In the genomic region with DNA sequence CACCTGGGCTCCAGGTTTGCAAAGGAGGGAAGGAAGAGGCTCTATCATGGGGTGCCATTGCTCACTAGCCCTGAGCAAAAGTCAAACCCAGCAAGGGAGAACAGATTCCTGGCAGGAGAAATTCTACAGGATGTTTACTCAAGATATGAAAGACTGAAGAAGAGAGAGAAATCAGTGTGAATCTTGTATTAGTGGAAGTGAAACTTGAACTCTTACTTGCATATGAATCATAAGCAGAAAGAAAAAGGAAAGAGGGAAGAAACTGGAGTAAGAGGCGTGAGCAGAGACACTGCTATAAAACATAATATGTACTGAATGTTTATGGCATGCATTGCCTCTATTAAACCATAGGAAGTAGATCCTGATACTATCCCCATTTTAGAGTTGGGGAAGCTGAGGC, we compare ENCODE assay signal across 11 cellular contexts.
DNase-seq lines count a peak whose midpoint lies in the region; ATAC-seq and TF ChIP-seq lines count a peak whose summit lies in the region.
"Had no signal": no experiment of that assay in that cellular context is flagged by ENCODE, and none has a peak within 500 bp of the region (broad histone marks: within the 10 kb centered on the region; RNA-seq: fewer than 3 reads in every experiment).

No MANE protein-coding gene starts in this region.

- H3K4me1 ChIP-seq in OCI-LY3 (ENCODE audit: low read length) (peaks cover 20% of the 10 kb centered on the region), HAP-1 (no peaks in the 10 kb centered on the region)

- no peak for TF ChIP-seq POLR2A in erythroblast (IDR thresholded peaks at IDR 0.05; ENCODE audit: low read length)

- no peaks in the 10 kb centered on the region for H3K9me3 ChIP-seq in OCI-LY3 (ENCODE audit: insufficient read depth, low read length)
- no peaks in the 10 kb centered on the region for H3K9me3 ChIP-seq in HAP-1

- no peaks in the 10 kb centered on the region for H3K79me2 ChIP-seq in OCI-LY3 (ENCODE audit: low read length)

- ATAC-seq in GM19452 (IDR thresholded peaks at IDR 0.05; ENCODE audit: unreplicated experiment) (peak; percentile 86), HG03045 (IDR thresholded peaks at IDR 0.05; ENCODE audit: unreplicated experiment) (peak; percentile 85)

- in situ Hi-C loops in HAP-1 (cut with MboI; ENCODE audit: low sequenced_read_pairs) = loop anchor here (10.0 kb wide), 1 partner anchor 346 kb away; no protein-coding TSS in a partner anchor

- peak overlapping the region; percentile 47 for H3K27ac ChIP-seq in OCI-LY3 (ENCODE audit: low read length)

- peak; percentile 41 for DNase-seq in CD1c-positive myeloid dendritic cell (ENCODE audit: extremely low spot score)
- no peak for DNase-seq in erythroblast (lab: John Stamatoyannopoulos, UW)
- DNase-seq in HAP-1 (ENCODE audit: low spot score in 2 of 2) = no peak
- no peak for DNase-seq in activated T-cell treated with anti-CD3 and anti-CD28 coated beads, Interleukin-2, amount 50 U/mL, for 1 hour
- no peak for DNase-seq in HT-29 (ENCODE audit: low spot score)
- DNase-seq: central memory CD4-positive, alpha-beta T cell; islet precursor cell; substantia nigra had no signal

- no peaks in the 10 kb centered on the region for H3K27me3 ChIP-seq in OCI-LY3 (ENCODE audit: low read depth, low read length)
- H3K27me3 ChIP-seq in HAP-1 (ENCODE audit: low read depth) = no peaks in the 10 kb centered on the region

- H4K20me1 ChIP-seq in OCI-LY3 (ENCODE audit: insufficient read depth, low read length) = peaks cover 8% of the 10 kb centered on the region

- H3K36me3 ChIP-seq in OCI-LY3 (replicated peaks; ENCODE audit: low read depth, low read length) = no peaks in the 10 kb centered on the region
- no peaks in the 10 kb centered on the region for H3K36me3 ChIP-seq in HAP-1 (replicated peaks)

- no peak overlapping the region for H3K9ac ChIP-seq in OCI-LY3 (ENCODE audit: low read length)

- peak overlapping the region; percentile 64 for H3K4me3 ChIP-seq in OCI-LY3 (ENCODE audit: low read length)
- no peak overlapping the region for H3K4me3 ChIP-seq in HAP-1

- H2AFZ ChIP-seq in OCI-LY3 (ENCODE audit: low read depth, low read length) = no peak overlapping the region

- H3K4me2 ChIP-seq in OCI-LY3 (ENCODE audit: low read length) = peak overlapping the region; percentile 92

- no peak for TF ChIP-seq CTCF in OCI-LY3 (IDR thresholded peaks at IDR 0.05; ENCODE audit: low read depth, low read length)
